8 cellular contexts compared by ENCODE assay signal in genomic region chr17:76005263-76006149, GRCh38. TPM values are rescaled to one million over a fixed set of nuclear protein-coding genes. Genes with fewer than 3 reads are reported as not detected.
DNase-seq lines count a peak whose midpoint lies in the region; ATAC-seq and TF ChIP-seq lines count a peak whose summit lies in the region.

No MANE protein-coding gene starts in this region.

- H3K36me3 Mint-ChIP-seq in natural killer cell treated with Interleukin-12 subunit alpha and Interleukin-12 subunit beta and Interleukin-15 and Interleukin-18, amount 100 ng/mL, for 72 hours = no peaks in the 10 kb centered on the region

- H3K9me3 ChIP-seq in NT2/D1 (ENCODE audit: insufficient read depth, low read length) = no peaks in the 10 kb centered on the region

- H3K4me1 ChIP-seq in NT2/D1 (ENCODE audit: insufficient read depth, insufficient read length) = peaks cover 12% of the 10 kb centered on the region

- H3K4me3 Mint-ChIP-seq in natural killer cell treated with Interleukin-12 subunit alpha and Interleukin-12 subunit beta and Interleukin-15 and Interleukin-18, amount 100 ng/mL, for 72 hours = no peak overlapping the region

- ATAC-seq in natural killer cell treated with Interleukin-12 subunit alpha and Interleukin-12 subunit beta and Interleukin-15 and Interleukin-18, amount 100 ng/mL, for 72 hours = peak; percentile 41 to 60
- ATAC-seq in HG03571 (IDR thresholded peaks at IDR 0.05; ENCODE audit: unreplicated experiment) = no peak

- no peak overlapping the region for H3K4me3 ChIP-seq in NT2/D1 (ENCODE audit: insufficient read length, low read depth)
- no peak overlapping the region for H3K4me3 ChIP-seq in epithelial cell of esophagus (ENCODE audit: low read length)

- peak; percentile 62 for TF ChIP-seq CTCF in epithelial cell of esophagus (IDR thresholded peaks at IDR 0.05; ENCODE audit: insufficient read depth, low read depth, low read length, missing control alignments)

- peaks cover 0 to 8% of the 10 kb centered on the region in 2 donors for H3K4me1 Mint-ChIP-seq in natural killer cell treated with Interleukin-12 subunit alpha and Interleukin-12 subunit beta and Interleukin-15 and Interleukin-18, amount 100 ng/mL, for 72 hours (ENCODE audit: low read depth in 2 of 2)

- DNase-seq in CD1c-positive myeloid dendritic cell (ENCODE audit: extremely low spot score) = peak; percentile 83
- peak in 65 of 76 experiments; percentile 7 to 89 (median 60) for DNase-seq in HUDEP-2 (lab: John Stamatoyannopoulos, UW; ENCODE audit: unreplicated experiment in 76 of 76)
- DNase-seq in NT2/D1 (ENCODE audit: low read depth, low spot score) = peak; percentile 42
- peak; percentile 49 for DNase-seq in activated CD8-positive, alpha-beta memory T cell treated with anti-CD3 and anti-CD28 coated beads, Interleukin-2, amount 50 U/mL, for 1 hour (ENCODE audit: extremely low read depth)
- peak; percentile 73 for DNase-seq in epithelial cell of esophagus (ENCODE audit: low read depth)
- DNase-seq in natural killer cell treated with Interleukin-12 subunit alpha and Interleukin-12 subunit beta and Interleukin-15 and Interleukin-18, amount 100 ng/mL, for 72 hours (ENCODE audit: low spot score) = peak; percentile 83
- DNase-seq in stimulated activated naive CD4-positive, alpha-beta T cell (lab: John Stamatoyannopoulos, UW) = peak; percentile 38 to 81 (median 70)

- H3K27me3 Mint-ChIP-seq in natural killer cell treated with Interleukin-12 subunit alpha and Interleukin-12 subunit beta and Interleukin-15 and Interleukin-18, amount 100 ng/mL, for 72 hours = no peaks in the 10 kb centered on the region

- H3K36me3 ChIP-seq in NT2/D1 (ENCODE audit: insufficient read depth, insufficient read length, low read length) = peaks cover 47% of the 10 kb centered on the region

- peak overlapping the region in 1 of 2 donors; percentile 79 for H3K27ac Mint-ChIP-seq in natural killer cell treated with Interleukin-12 subunit alpha and Interleukin-12 subunit beta and Interleukin-15 and Interleukin-18, amount 100 ng/mL, for 72 hours

- H3K27me3 ChIP-seq in NT2/D1 (ENCODE audit: insufficient read depth, insufficient read length) = no peaks in the 10 kb centered on the region

- no peaks in the 10 kb centered on the region for H3K9me3 Mint-ChIP-seq in natural killer cell treated with Interleukin-12 subunit alpha and Interleukin-12 subunit beta and Interleukin-15 and Interleukin-18, amount 100 ng/mL, for 72 hours

- H3K9ac ChIP-seq in NT2/D1 (ENCODE audit: insufficient read length, low read depth) = peak overlapping the region; percentile 36

RNA-seq across cellular contexts. Expression of gene CDK3, which starts 4.9 kb away (rescaled TPM):
- total RNA-seq in natural killer cell treated with Interleukin-12 subunit alpha and Interleukin-12 subunit beta and Interleukin-15 and Interleukin-18, amount 100 ng/mL, for 72 hours = 10 to 100 TPM in 1 of 2 donors, 1 to 10 TPM in 1; 9.8 to 16.2 TPM

RNA-seq across cellular contexts. Expression of gene EVPL, which starts 21.6 kb away (rescaled TPM):
- under 1 TPM; 0.05 to 0.64 TPM for total RNA-seq in natural killer cell treated with Interleukin-12 subunit alpha and Interleukin-12 subunit beta and Interleukin-15 and Interleukin-18, amount 100 ng/mL, for 72 hours

RNA-seq across cellular contexts. Expression of gene TEN1, which starts 26.5 kb away (rescaled TPM):
- total RNA-seq in natural killer cell treated with Interleukin-12 subunit alpha and Interleukin-12 subunit beta and Interleukin-15 and Interleukin-18, amount 100 ng/mL, for 72 hours = 10 to 100 TPM; 16.5 to 19.1 TPM

RNA-seq across cellular contexts. Expression of gene ACOX1, which starts 26.5 kb away (rescaled TPM):
- total RNA-seq in natural killer cell treated with Interleukin-12 subunit alpha and Interleukin-12 subunit beta and Interleukin-15 and Interleukin-18, amount 100 ng/mL, for 72 hours = 10 to 100 TPM; 36.8 to 44.6 TPM
